29 cellular contexts compared by ENCODE assay signal in the genomic region with DNA sequence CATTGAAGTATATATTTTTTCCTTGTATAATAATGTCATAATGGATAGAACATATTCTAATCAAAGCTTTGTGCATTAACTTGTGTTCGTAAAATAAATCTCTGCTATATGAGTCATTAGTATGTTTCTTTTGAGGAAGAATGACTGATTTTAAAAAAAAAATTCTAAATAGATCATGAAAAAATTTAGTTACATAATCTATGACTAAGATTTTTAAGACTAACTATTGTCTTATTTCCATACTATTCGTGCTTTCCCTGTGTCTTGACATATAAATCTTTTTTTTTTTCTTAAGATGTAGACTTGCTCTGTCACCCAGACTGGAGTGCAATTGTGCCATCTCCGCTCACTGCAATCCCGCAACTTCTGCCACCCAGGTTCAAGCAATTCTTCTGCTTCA.
"Had no signal": no experiment of that assay in that cellular context is flagged by ENCODE, and none has a peak within 500 bp of the region (broad histone marks: within the 10 kb centered on the region; RNA-seq: fewer than 3 reads in every experiment).

No MANE protein-coding gene starts in this region.

- H3K9me3 ChIP-seq: esophagus squamous epithelium, gastroesophageal sphincter, lower lobe of right lung, ovary, psoas muscle, sigmoid colon, suprapubic skin, transverse colon, upper lobe of right lung, uterus had no signal

- H3K4me1 ChIP-seq: esophagus squamous epithelium, foreskin keratinocyte, gastroesophageal sphincter, heart right ventricle, lower lobe of right lung, psoas muscle, sigmoid colon, spleen, suprapubic skin, transverse colon, upper lobe of right lung, uterus had no signal

- H3K4me3 ChIP-seq: coronary artery, esophagus squamous epithelium, gastroesophageal sphincter, heart right ventricle, lower lobe of right lung, ovary, psoas muscle, sigmoid colon, skin epidermis, spleen, suprapubic skin, transverse colon, upper lobe of right lung, uterus had no signal

- DNase-seq: dermis blood vessel endothelial cell; effector memory CD4-positive, alpha-beta T cell; erythroblast; esophagus squamous epithelium; glutamatergic neuron; heart right ventricle; hippocampal formation; immature natural killer cell; left ventricle myocardium superior; lower lobe of right lung; natural killer cell; occipital lobe; ovary; posterior cingulate gyrus; psoas muscle; right cardiac atrium; sigmoid colon; spleen; stimulated activated CD8-positive, alpha-beta memory T cell treated with anti-CD3 and anti-CD28 coated beads, Interleukin-4, amount 100 ng/mL, for 48 hours; stimulated activated naive CD4-positive, alpha-beta T cell; stimulated activated naive CD8-positive, alpha-beta T cell treated with anti-CD3 and anti-CD28 coated beads, Interleukin-15, amount 100 ng/mL, for 72 hours; transverse colon; upper lobe of right lung; uterus had no signal

- H3K36me3 ChIP-seq: esophagus squamous epithelium, gastroesophageal sphincter, heart right ventricle, lower lobe of right lung, ovary, sigmoid colon, spleen, suprapubic skin, transverse colon, upper lobe of right lung, uterus had no signal

- H3K27ac ChIP-seq: coronary artery, esophagus squamous epithelium, foreskin keratinocyte, gastroesophageal sphincter, heart right ventricle, lower lobe of right lung, ovary, psoas muscle, sigmoid colon, skin epidermis, spleen, suprapubic skin, transverse colon, upper lobe of right lung, uterus had no signal

- H3K27me3 ChIP-seq: esophagus squamous epithelium, foreskin keratinocyte, gastroesophageal sphincter, heart right ventricle, ovary, sigmoid colon, spleen, suprapubic skin, transverse colon, upper lobe of right lung, uterus had no signal

- ATAC-seq: foreskin keratinocyte; gastroesophageal sphincter; heart right ventricle; left ventricle myocardium superior; lower lobe of right lung; natural killer cell; psoas muscle; right cardiac atrium; stimulated activated naive CD8-positive, alpha-beta T cell treated with anti-CD3 and anti-CD28 coated beads, Interleukin-15, amount 100 ng/mL, for 72 hours; upper lobe of right lung had no signal
